In the genomic region with DNA sequence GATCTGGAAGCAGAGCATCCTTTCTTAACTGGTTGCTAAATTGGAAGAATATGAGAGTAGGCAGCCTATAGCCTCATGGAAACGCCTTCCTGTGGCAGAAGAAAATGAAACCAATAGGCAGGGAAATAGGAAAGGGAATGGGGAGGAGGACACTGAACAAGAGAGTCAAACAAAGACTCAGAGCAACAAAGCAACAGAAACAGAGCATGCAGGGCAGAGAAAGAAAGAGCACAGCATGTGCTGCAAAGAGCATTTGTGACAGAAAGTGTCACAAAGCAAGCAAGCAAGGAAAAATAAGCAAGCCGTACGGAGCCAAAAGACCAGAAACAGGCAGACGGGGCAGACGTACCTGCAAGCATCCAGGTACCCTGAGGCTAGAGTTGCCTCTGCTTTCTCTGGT, we compare ENCODE assay signal across 24 cellular contexts.
A peak's percentile ranks its signal among the peaks of the same experiment; 100 is the strongest.
DNase-seq lines count a peak whose midpoint lies in the region; ATAC-seq lines count a peak whose summit lies in the region.
"Had no signal": no experiment of that assay in that cellular context is flagged by ENCODE, and none has a peak within 500 bp of the region (broad histone marks: within the 10 kb centered on the region; RNA-seq: fewer than 3 reads in every experiment).

No MANE protein-coding gene starts in this region.

- POLR2A ChIA-PET in activated CD4-positive, alpha-beta T cell treated with anti-CD3 and anti-CD28 coated beads, Interleukin-2, amount 10 ng/mL, durations not matched to agents 7 days and 5 days (lab: Charles Lee) = interaction anchor here (0.6 kb wide), 1 partner anchor 519 kb away, joined by 3 read pairs; no protein-coding TSS in a partner anchor

- peaks cover 39% of the 10 kb centered on the region for H3K36me3 Mint-ChIP-seq in activated CD4-positive, alpha-beta T cell treated with anti-CD3 and anti-CD28 coated beads, Interleukin-2, amount 10 ng/mL, durations not matched to agents 7 days and 5 days (ENCODE audit: low read depth)
- H3K36me3 Mint-ChIP-seq in T-helper 17 cell (ENCODE audit: low read depth) = peaks cover 9% of the 10 kb centered on the region
- peaks cover 43% of the 10 kb centered on the region for H3K36me3 Mint-ChIP-seq in activated T-helper 2 cell treated with anti-CD3 and anti-CD28 coated beads, Interferon-gamma antibody, Interleukin-2, Interleukin-4, amounts not matched to agents 10 μg/mL and 5 μg/mL and 100 μg/mL, durations not matched to agents 14 hours and 24 hours and 36 hours (ENCODE audit: low read depth)

- no peaks in the 10 kb centered on the region for H3K27me3 Mint-ChIP-seq in activated CD4-positive, alpha-beta T cell treated with anti-CD3 and anti-CD28 coated beads, Interleukin-2, amount 10 ng/mL, durations not matched to agents 7 days and 5 days
- no peaks in the 10 kb centered on the region for H3K27me3 Mint-ChIP-seq in T-helper 17 cell
- H3K27me3 Mint-ChIP-seq in activated T-helper 2 cell treated with anti-CD3 and anti-CD28 coated beads, Interferon-gamma antibody, Interleukin-2, Interleukin-4, amounts not matched to agents 10 μg/mL and 5 μg/mL and 100 μg/mL, durations not matched to agents 14 hours and 24 hours and 36 hours (ENCODE audit: low read depth) = no peaks in the 10 kb centered on the region

- no peak for ATAC-seq in T-helper 17 cell
- ATAC-seq: foreskin keratinocyte had no signal

- intact Hi-C loops in activated T-helper 2 cell treated with anti-CD3 and anti-CD28 coated beads, Interferon-gamma antibody, Interleukin-2, Interleukin-4, amounts not matched to agents 10 μg/mL and 5 μg/mL and 100 μg/mL, durations not matched to agents 14 hours and 24 hours and 36 hours (cut with micrococcal nuclease) = no loop called here

- H3K27me3 ChIP-seq in layer of hippocampus (ENCODE audit: control insufficient read depth, insufficient read depth, low read length) = no peaks in the 10 kb centered on the region
- H3K27me3 ChIP-seq: BLaER1 treated with 17β-estradiol and CSF1 and Interleukin-3, amounts not matched to agents 10 nM and 100 nM; cardiac muscle cell; foreskin keratinocyte; tibial artery had no signal

- CTCF ChIA-PET in activated CD4-positive, alpha-beta T cell treated with anti-CD3 and anti-CD28 coated beads, Interleukin-2, amount 10 ng/mL, durations not matched to agents 7 days and 5 days (lab: Charles Lee) = interaction anchor here (1.0 to 1.9 kb wide), 3 partner anchors 12 to 496 kb away, joined by 3 to 6 read pairs (median 5); no protein-coding TSS in a partner anchor

- H3K4me3 Mint-ChIP-seq in activated CD4-positive, alpha-beta T cell treated with anti-CD3 and anti-CD28 coated beads, Interleukin-2, amount 10 ng/mL, durations not matched to agents 7 days and 5 days = no peak overlapping the region
- H3K4me3 Mint-ChIP-seq in T-helper 17 cell = no peak overlapping the region
- H3K4me3 Mint-ChIP-seq in activated T-helper 2 cell treated with anti-CD3 and anti-CD28 coated beads, Interferon-gamma antibody, Interleukin-2, Interleukin-4, amounts not matched to agents 10 μg/mL and 5 μg/mL and 100 μg/mL, durations not matched to agents 14 hours and 24 hours and 36 hours (ENCODE audit: low read depth) = no peak overlapping the region

- H3K9me3 ChIP-seq in T-helper 17 cell (ENCODE audit: control insufficient read depth, low read length, poor library complexity, severe bottlenecking) = no peaks in the 10 kb centered on the region
- H3K9me3 ChIP-seq: BLaER1 treated with 17β-estradiol and CSF1 and Interleukin-3, amounts not matched to agents 10 nM and 100 nM; HAP-1; tibial artery had no signal

- DNase-seq in activated CD4-positive, alpha-beta T cell treated with anti-CD3 and anti-CD28 coated beads, Interleukin-2, amount 10 ng/mL, durations not matched to agents 7 days and 5 days = no peak
- no peak for DNase-seq in activated CD4-positive, alpha-beta T cell treated with anti-CD3 and anti-CD28 coated beads for 48 hours
- DNase-seq in T-helper 17 cell (no peak), substantia nigra (lab: John Stamatoyannopoulos, UW) (no peak), OCI-M2 (lab: John Stamatoyannopoulos, UW; ENCODE audit: unreplicated experiment) (no peak), HuH-7 (ENCODE audit: low spot score) (no peak)
- no peak for DNase-seq in activated T-helper 2 cell treated with anti-CD3 and anti-CD28 coated beads, Interferon-gamma antibody, Interleukin-2, Interleukin-4, amounts not matched to agents 10 μg/mL and 5 μg/mL and 100 μg/mL, durations not matched to agents 14 hours and 24 hours and 36 hours (ENCODE audit: low spot score)
- DNase-seq: activated CD4-positive, alpha-beta T cell treated with anti-CD3 and anti-CD28 coated beads for 4 hours; activated CD8-positive, alpha-beta memory T cell treated with anti-CD3 and anti-CD28 coated beads, Interleukin-2, amount 50 U/mL, for 48 hours; activated effector memory CD4-positive, alpha-beta T cell treated with anti-CD3 and anti-CD28 coated beads, Interleukin-2, amount 50 U/mL, for 16 hours; amniotic stem cell; DMS153; foreskin keratinocyte; GDM1; NCI-H1417; NCI-H446 treated with DMSO at 0.1 percent for 48 hours; nucleus accumbens; small intestine; stimulated activated naive CD4-positive, alpha-beta T cell; tibial artery had no signal

- H3K9me3 Mint-ChIP-seq in activated CD4-positive, alpha-beta T cell treated with anti-CD3 and anti-CD28 coated beads, Interleukin-2, amount 10 ng/mL, durations not matched to agents 7 days and 5 days = no peaks in the 10 kb centered on the region
- H3K9me3 Mint-ChIP-seq in activated T-helper 2 cell treated with anti-CD3 and anti-CD28 coated beads, Interferon-gamma antibody, Interleukin-2, Interleukin-4, amounts not matched to agents 10 μg/mL and 5 μg/mL and 100 μg/mL, durations not matched to agents 14 hours and 24 hours and 36 hours = no peaks in the 10 kb centered on the region

- peaks cover 44% of the 10 kb centered on the region for H3K4me1 Mint-ChIP-seq in activated CD4-positive, alpha-beta T cell treated with anti-CD3 and anti-CD28 coated beads, Interleukin-2, amount 10 ng/mL, durations not matched to agents 7 days and 5 days
- peaks cover 29% of the 10 kb centered on the region for H3K4me1 Mint-ChIP-seq in T-helper 17 cell
- peaks cover 34% of the 10 kb centered on the region for H3K4me1 Mint-ChIP-seq in activated T-helper 2 cell treated with anti-CD3 and anti-CD28 coated beads, Interferon-gamma antibody, Interleukin-2, Interleukin-4, amounts not matched to agents 10 μg/mL and 5 μg/mL and 100 μg/mL, durations not matched to agents 14 hours and 24 hours and 36 hours (ENCODE audit: low read depth)

- H3K27ac Mint-ChIP-seq in activated CD4-positive, alpha-beta T cell treated with anti-CD3 and anti-CD28 coated beads, Interleukin-2, amount 10 ng/mL, durations not matched to agents 7 days and 5 days = peak overlapping the region; percentile 60
- H3K27ac Mint-ChIP-seq in T-helper 17 cell = peak overlapping the region; percentile 97
- H3K27ac Mint-ChIP-seq in activated T-helper 2 cell treated with anti-CD3 and anti-CD28 coated beads, Interferon-gamma antibody, Interleukin-2, Interleukin-4, amounts not matched to agents 10 μg/mL and 5 μg/mL and 100 μg/mL, durations not matched to agents 14 hours and 24 hours and 36 hours = no peak overlapping the region

- peak overlapping the region; percentile 47 for H3K27ac ChIP-seq in layer of hippocampus (ENCODE audit: low read depth, low read length)
- H3K27ac ChIP-seq in substantia nigra (ENCODE audit: low read depth, low read length, poor library complexity, severe bottlenecking) = peak overlapping the region; percentile 61
- H3K27ac ChIP-seq: BLaER1 treated with 17β-estradiol and CSF1 and Interleukin-3, amounts not matched to agents 10 nM and 100 nM; cardiac muscle cell; foreskin keratinocyte; tibial artery had no signal
